In genomic region chr10:987906-988666, GRCh38 we compare ENCODE assay signal across 8 cellular contexts. TPM values are rescaled to one million over a fixed set of nuclear protein-coding genes. Genes with fewer than 3 reads are reported as not detected.
A peak's percentile ranks its signal among the peaks of the same experiment; 100 is the strongest.
DNase-seq lines count a peak whose midpoint lies in the region; ATAC-seq and TF ChIP-seq lines count a peak whose summit lies in the region.

Gene GTPBP4, plus strand, starts transcription at chr10:988434. Its CDS starts 46 bp downstream, at chr10:988480.

- POLR2A ChIA-PET in naive thymus-derived CD8-positive, alpha-beta T cell (lab: Charles Lee), result interaction anchor here (0.6 to 2.5 kb wide), 9 partner anchors 10 to 88 kb away, joined by 3 to 15 read pairs (median 5); partner anchors contain the start of genes IDI1, LARP4B and WDR37

- H3K4me1 Mint-ChIP-seq in activated T-helper 17 cell treated with anti-CD3 and anti-CD28 coated beads, Interleukin-2, amount 50 U/mL, for 72 hours, result peaks cover 18% of the 10 kb centered on the region
- H3K4me1 Mint-ChIP-seq in naive thymus-derived CD8-positive, alpha-beta T cell, result peaks cover 17 to 49% (median 45%) of the 10 kb centered on the region in 4 donors

- H4K20me1 ChIP-seq in Karpas-422 (ENCODE audit: insufficient read depth, low read depth, low read length), result peaks cover 32% of the 10 kb centered on the region

- H3K9me2 ChIP-seq in Karpas-422 (replicated peaks; ENCODE audit: insufficient read depth, low read length), result no peaks in the 10 kb centered on the region

- peak within 1 kb of the TSS; percentile 93 for H3K9ac ChIP-seq in Karpas-422 (ENCODE audit: low read length)

- H3K36me3 Mint-ChIP-seq in activated T-helper 17 cell treated with anti-CD3 and anti-CD28 coated beads, Interleukin-2, amount 50 U/mL, for 72 hours (ENCODE audit: low read depth), result peaks cover 48% of the 10 kb centered on the region
- H3K36me3 Mint-ChIP-seq in naive thymus-derived CD8-positive, alpha-beta T cell, result peaks cover 0 to 17% (median 0%) of the 10 kb centered on the region in 3 donors

- no peaks in the 10 kb centered on the region for H3K27me3 ChIP-seq in Karpas-422 (ENCODE audit: low read length)

- peak within 1 kb of the TSS; percentile 63 for H3K27ac ChIP-seq in Karpas-422 (ENCODE audit: low read length)

- H3K4me3 ChIP-seq in Karpas-422 (ENCODE audit: low read length) (peak within 1 kb of the TSS; percentile 96), fibroblast of mammary gland (ENCODE audit: control insufficient read depth, low read depth, low read length) (peak within 1 kb of the TSS; percentile 98)

- peaks cover 24% of the 10 kb centered on the region for H3K4me1 ChIP-seq in Karpas-422 (ENCODE audit: low read length)

- peak within 1 kb of the TSS; percentile 95 for H3K27ac Mint-ChIP-seq in activated T-helper 17 cell treated with anti-CD3 and anti-CD28 coated beads, Interleukin-2, amount 50 U/mL, for 72 hours
- peak within 1 kb of the TSS; percentile 88 to 99 (median 98) for H3K27ac Mint-ChIP-seq in naive thymus-derived CD8-positive, alpha-beta T cell

- no peak for TF ChIP-seq CTCF in fibroblast of mammary gland (conservative IDR thresholded peaks at IDR 0.05; ENCODE audit: control insufficient read depth, insufficient read depth, low read depth, low read length)

- no peaks in the 10 kb centered on the region for H3K9me3 Mint-ChIP-seq in activated T-helper 17 cell treated with anti-CD3 and anti-CD28 coated beads, Interleukin-2, amount 50 U/mL, for 72 hours
- H3K9me3 Mint-ChIP-seq in naive thymus-derived CD8-positive, alpha-beta T cell, result no peaks in the 10 kb centered on the region

- DNase-seq in EH (ENCODE audit: low read depth), result peak; percentile 98
- DNase-seq in Karpas-422, result peak; percentile 99
- peak; percentile 99 for DNase-seq in RPMI8226
- DNase-seq in fibroblast of mammary gland (ENCODE audit: low read depth), result peak; percentile 97
- DNase-seq in naive thymus-derived CD8-positive, alpha-beta T cell, result peak; percentile 87 to 99 (median 96)
- DNase-seq in stimulated activated naive CD4-positive, alpha-beta T cell (lab: John Stamatoyannopoulos, UW), result peak; percentile 89 to 96 (median 94)

- no peaks in the 10 kb centered on the region for H3K9me3 ChIP-seq in Karpas-422 (ENCODE audit: low read length)

- peak within 1 kb of the TSS; percentile 92 for H3K4me3 Mint-ChIP-seq in activated T-helper 17 cell treated with anti-CD3 and anti-CD28 coated beads, Interleukin-2, amount 50 U/mL, for 72 hours
- peak within 1 kb of the TSS; percentile 90 to 99 (median 96) for H3K4me3 Mint-ChIP-seq in naive thymus-derived CD8-positive, alpha-beta T cell

- H2AFZ ChIP-seq in Karpas-422 (ENCODE audit: low read length), result peak within 1 kb of the TSS; percentile 66

- no peaks in the 10 kb centered on the region for H3K27me3 Mint-ChIP-seq in activated T-helper 17 cell treated with anti-CD3 and anti-CD28 coated beads, Interleukin-2, amount 50 U/mL, for 72 hours
- no peaks in the 10 kb centered on the region for H3K27me3 Mint-ChIP-seq in naive thymus-derived CD8-positive, alpha-beta T cell

- peak; percentile 97 for ATAC-seq in GM21825 (IDR thresholded peaks at IDR 0.05; ENCODE audit: unreplicated experiment)
- peak; percentile 99 for ATAC-seq in activated T-helper 17 cell treated with anti-CD3 and anti-CD28 coated beads, Interleukin-2, amount 50 U/mL, for 72 hours (replicated peaks)
- ATAC-seq in naive thymus-derived CD8-positive, alpha-beta T cell, result peak; percentile 96 to 98

- peak within 1 kb of the TSS; percentile 82 for H3K4me2 ChIP-seq in Karpas-422 (ENCODE audit: low read depth, low read length, poor library complexity, severe bottlenecking)

- H3K79me2 ChIP-seq in Karpas-422 (ENCODE audit: low read length), result peaks cover 48% of the 10 kb centered on the region

- peaks cover 21% of the 10 kb centered on the region for H3K36me3 ChIP-seq in Karpas-422 (ENCODE audit: insufficient read depth, low read length)

RNA-seq across cellular contexts. Expression of gene GTPBP4, which starts in this region (rescaled TPM):
- 41.2 and 45.3 TPM in 2 replicates for total RNA-seq in Karpas-422 (2014; rRNA removed; shearing (Covaris generic); ENCODE audit: low replicate concordance)
- total RNA-seq in activated T-helper 17 cell treated with anti-CD3 and anti-CD28 coated beads, Interleukin-2, amount 50 U/mL, for 72 hours, result 100 to 1,000 TPM in 1 of 2 donors, 10 to 100 TPM in 1; 68.6 to 101 TPM
- total RNA-seq in naive thymus-derived CD8-positive, alpha-beta T cell, result 10 to 100 TPM; 64.0 to 67.7 TPM
- polyA plus RNA-seq in naive thymus-derived CD8-positive, alpha-beta T cell, result 10 to 100 TPM; 22.7 to 29.8 (median 25.9) TPM

Comparison
In these comparisons a context has a peak if more than half of its experiments do, and no peak if none do; other contexts are left out.
1. Peak in every context shown above with its lines: DNase-seq, ATAC-seq, H3K4me3 ChIP-seq and H3K27ac ChIP-seq.